Comparison of ENCODE assay signal across 36 cellular contexts in genomic region chr1:167593860-167594259, GRCh38.
"Had no signal": no experiment of that assay in that cellular context is flagged by ENCODE, and none has a peak within 500 bp of the region (broad histone marks: within the 10 kb centered on the region; RNA-seq: fewer than 3 reads in every experiment).

No MANE protein-coding gene starts in this region.

- H3K4me3 Mint-ChIP-seq: activated CD4-positive, alpha-beta memory T cell treated with anti-CD3 and anti-CD28 coated beads, Interleukin-2, amount 10 ng/mL, durations not matched to agents 7 days and 5 days; activated CD4-positive, alpha-beta T cell treated with anti-CD3 and anti-CD28 coated beads for 36 hours; activated CD4-positive, alpha-beta T cell treated with anti-CD3 and anti-CD28 coated beads, Interleukin-2, amount 10 ng/mL, durations not matched to agents 7 days and 5 days; activated CD8-positive, alpha-beta memory T cell treated with anti-CD3 and anti-CD28 coated beads, Interleukin-2, amount 10 ng/mL, durations not matched to agents 7 days and 5 days; activated CD8-positive, alpha-beta T cell treated with anti-CD3 and anti-CD28 coated beads, Interleukin-2, amount 10 ng/mL, durations not matched to agents 7 days and 5 days; activated naive CD4-positive, alpha-beta T cell treated with anti-CD3 and anti-CD28 coated beads, Interleukin-2, amount 10 ng/mL, durations not matched to agents 7 days and 5 days; activated naive CD4-positive, alpha-beta T cell treated with anti-CD3 and anti-CD28 coated beads, Interleukin-2, amount 50 U/mL, for 24 hours; activated naive CD8-positive, alpha-beta T cell; activated naive CD8-positive, alpha-beta T cell treated with anti-CD3 and anti-CD28 coated beads, Interleukin-2, amount 10 ng/mL, durations not matched to agents 7 days and 5 days; activated naive CD8-positive, alpha-beta T cell treated with anti-CD3 and anti-CD28 coated beads, Interleukin-2, amount 50 U/mL, for 24 hours; activated T-cell treated with anti-CD3 and anti-CD28 coated beads, Interleukin-2, amount 50 U/mL, for 24 hours; brain; T-helper 1 cell treated with Interleukin-12 subunit alpha and Interleukin-12 subunit beta and Interleukin-4 antibody, amounts not matched to agents 30 μg/mL and 1 μg/mL, for 36 hours; T-helper 2 cell treated with Interferon-gamma antibody and Interleukin-4, amounts not matched to agents 5 μg/mL and 100 μg/mL, for 36 hours; WTC11 had no signal

- H3K36me3 ChIP-seq: ascending aorta, WERI-Rb-1 had no signal

- H3K27me3 ChIP-seq: ascending aorta had no signal

- H3K27me3 Mint-ChIP-seq: activated CD4-positive, alpha-beta memory T cell treated with anti-CD3 and anti-CD28 coated beads, Interleukin-2, amount 10 ng/mL, durations not matched to agents 7 days and 5 days; activated CD4-positive, alpha-beta T cell treated with anti-CD3 and anti-CD28 coated beads for 36 hours; activated CD8-positive, alpha-beta memory T cell treated with anti-CD3 and anti-CD28 coated beads, Interleukin-2, amount 10 ng/mL, durations not matched to agents 7 days and 5 days; activated naive CD4-positive, alpha-beta T cell treated with anti-CD3 and anti-CD28 coated beads, Interleukin-2, amount 50 U/mL, for 24 hours; activated naive CD8-positive, alpha-beta T cell; activated naive CD8-positive, alpha-beta T cell treated with anti-CD3 and anti-CD28 coated beads, Interleukin-2, amount 10 ng/mL, durations not matched to agents 7 days and 5 days; activated naive CD8-positive, alpha-beta T cell treated with anti-CD3 and anti-CD28 coated beads, Interleukin-2, amount 50 U/mL, for 24 hours; activated T-cell treated with anti-CD3 and anti-CD28 coated beads, Interleukin-2, amount 50 U/mL, for 24 hours had no signal

- H3K27ac ChIP-seq: ascending aorta, WERI-Rb-1 had no signal

- H3K27ac Mint-ChIP-seq: activated CD4-positive, alpha-beta memory T cell treated with anti-CD3 and anti-CD28 coated beads, Interleukin-2, amount 10 ng/mL, durations not matched to agents 7 days and 5 days; activated CD4-positive, alpha-beta T cell treated with anti-CD3 and anti-CD28 coated beads for 36 hours; activated CD4-positive, alpha-beta T cell treated with anti-CD3 and anti-CD28 coated beads, Interleukin-2, amount 10 ng/mL, durations not matched to agents 7 days and 5 days; activated CD8-positive, alpha-beta memory T cell treated with anti-CD3 and anti-CD28 coated beads, Interleukin-2, amount 10 ng/mL, durations not matched to agents 7 days and 5 days; activated CD8-positive, alpha-beta T cell treated with anti-CD3 and anti-CD28 coated beads, Interleukin-2, amount 10 ng/mL, durations not matched to agents 7 days and 5 days; activated naive CD4-positive, alpha-beta T cell treated with anti-CD3 and anti-CD28 coated beads, Interleukin-2, amount 10 ng/mL, durations not matched to agents 7 days and 5 days; activated naive CD4-positive, alpha-beta T cell treated with anti-CD3 and anti-CD28 coated beads, Interleukin-2, amount 50 U/mL, for 24 hours; activated naive CD8-positive, alpha-beta T cell; activated naive CD8-positive, alpha-beta T cell treated with anti-CD3 and anti-CD28 coated beads, Interleukin-2, amount 10 ng/mL, durations not matched to agents 7 days and 5 days; activated naive CD8-positive, alpha-beta T cell treated with anti-CD3 and anti-CD28 coated beads, Interleukin-2, amount 50 U/mL, for 24 hours; activated T-cell treated with anti-CD3 and anti-CD28 coated beads, Interleukin-2, amount 50 U/mL, for 24 hours; activated T-helper 2 cell treated with anti-CD3 and anti-CD28 coated beads, Interferon-gamma antibody, Interleukin-2, Interleukin-4, amounts not matched to agents 10 μg/mL and 5 μg/mL and 100 μg/mL, durations not matched to agents 14 hours and 24 hours and 36 hours; brain; T-helper 1 cell treated with Interleukin-12 subunit alpha and Interleukin-12 subunit beta and Interleukin-4 antibody, amounts not matched to agents 30 μg/mL and 1 μg/mL, for 36 hours; T-helper 2 cell treated with Interferon-gamma antibody and Interleukin-4, amounts not matched to agents 5 μg/mL and 100 μg/mL, for 36 hours; WTC11 had no signal

- H3K36me3 Mint-ChIP-seq: activated naive CD4-positive, alpha-beta T cell treated with anti-CD3 and anti-CD28 coated beads, Interleukin-2, amount 10 ng/mL, durations not matched to agents 7 days and 5 days; activated naive CD4-positive, alpha-beta T cell treated with anti-CD3 and anti-CD28 coated beads, Interleukin-2, amount 50 U/mL, for 24 hours; activated naive CD8-positive, alpha-beta T cell; activated naive CD8-positive, alpha-beta T cell treated with anti-CD3 and anti-CD28 coated beads, Interleukin-2, amount 10 ng/mL, durations not matched to agents 7 days and 5 days; brain had no signal

- ATAC-seq: activated CD4-positive, alpha-beta T cell treated with anti-CD3 and anti-CD28 coated beads for 36 hours; activated CD4-positive, CD25-positive, alpha-beta regulatory T cell treated with anti-CD3 and anti-CD28 coated beads, Interleukin-2, amount 50 U/mL, for 24 hours; activated CD8-positive, alpha-beta memory T cell treated with anti-CD3 and anti-CD28 coated beads, Interleukin-2, amount 10 ng/mL, durations not matched to agents 7 days and 5 days; activated CD8-positive, alpha-beta T cell treated with anti-CD3 and anti-CD28 coated beads, Interleukin-2, amount 10 ng/mL, durations not matched to agents 7 days and 5 days; activated naive CD8-positive, alpha-beta T cell treated with anti-CD3 and anti-CD28 coated beads, Interleukin-2, amount 50 U/mL, for 24 hours; WTC11 had no signal

- DNase-seq: activated CD4-positive, alpha-beta memory T cell treated with anti-CD3 and anti-CD28 coated beads, Interleukin-2, amount 10 ng/mL, durations not matched to agents 7 days and 5 days; activated CD4-positive, alpha-beta T cell treated with anti-CD3 and anti-CD28 coated beads for 1 hour; activated CD4-positive, alpha-beta T cell treated with anti-CD3 and anti-CD28 coated beads for 36 hours; activated CD4-positive, alpha-beta T cell treated with anti-CD3 and anti-CD28 coated beads for 48 hours; activated CD4-positive, alpha-beta T cell treated with anti-CD3 and anti-CD28 coated beads, Interleukin-2, amount 10 ng/mL, durations not matched to agents 7 days and 5 days; activated CD4-positive, alpha-beta T cell treated with anti-CD3 and anti-CD28 coated beads, Interleukin-2, amount 50 U/mL, for 48 hours; activated CD4-positive, CD25-positive, alpha-beta regulatory T cell; activated CD8-positive, alpha-beta memory T cell treated with anti-CD3 and anti-CD28 coated beads for 24 hours; activated CD8-positive, alpha-beta memory T cell treated with anti-CD3 and anti-CD28 coated beads, Interleukin-2, amount 10 ng/mL, durations not matched to agents 7 days and 5 days; activated CD8-positive, alpha-beta memory T cell treated with anti-CD3 and anti-CD28 coated beads, Interleukin-2, amount 50 U/mL, for 48 hours; activated CD8-positive, alpha-beta T cell treated with anti-CD3 and anti-CD28 coated beads, Interleukin-2, amount 10 ng/mL, durations not matched to agents 7 days and 5 days; activated effector memory CD4-positive, alpha-beta T cell treated with Interleukin-2 at 50 U/mL for 16 hours; activated gamma-delta T cell; activated naive CD4-positive, alpha-beta T cell treated with anti-CD3 and anti-CD28 coated beads, Interleukin-2, amount 10 ng/mL, durations not matched to agents 7 days and 5 days; activated naive CD4-positive, alpha-beta T cell treated with Interleukin-2 at 50 U/mL for 16 hours; activated naive CD8-positive, alpha-beta T cell treated with anti-CD3 and anti-CD28 coated beads, Interleukin-2, amount 10 ng/mL, durations not matched to agents 7 days and 5 days; activated naive CD8-positive, alpha-beta T cell treated with anti-CD3 and anti-CD28 coated beads, Interleukin-2, amount 50 U/mL, for 24 hours; activated T-cell treated with anti-CD3 and anti-CD28 coated beads, Interleukin-2, amount 50 U/mL, for 24 hours; activated T-cell treated with anti-CD3 and anti-CD28 coated beads, Interleukin-2, amount 50 U/mL, for 48 hours; amygdala; anterior cingulate cortex; central memory CD4-positive, alpha-beta T cell; T-helper 1 cell; T-helper 2 cell; T-helper 9 cell; WERI-Rb-1 had no signal

- H3K4me3 ChIP-seq: ascending aorta had no signal

- FAIRE-seq: TTC549 had no signal

- H3K9me3 Mint-ChIP-seq: activated CD4-positive, alpha-beta memory T cell treated with anti-CD3 and anti-CD28 coated beads, Interleukin-2, amount 10 ng/mL, durations not matched to agents 7 days and 5 days; activated CD4-positive, alpha-beta T cell treated with anti-CD3 and anti-CD28 coated beads, Interleukin-2, amount 10 ng/mL, durations not matched to agents 7 days and 5 days; activated naive CD4-positive, alpha-beta T cell treated with anti-CD3 and anti-CD28 coated beads, Interleukin-2, amount 10 ng/mL, durations not matched to agents 7 days and 5 days; activated naive CD4-positive, alpha-beta T cell treated with anti-CD3 and anti-CD28 coated beads, Interleukin-2, amount 50 U/mL, for 24 hours; activated naive CD8-positive, alpha-beta T cell treated with anti-CD3 and anti-CD28 coated beads, Interleukin-2, amount 10 ng/mL, durations not matched to agents 7 days and 5 days; activated naive CD8-positive, alpha-beta T cell treated with anti-CD3 and anti-CD28 coated beads, Interleukin-2, amount 50 U/mL, for 24 hours; activated T-cell treated with anti-CD3 and anti-CD28 coated beads, Interleukin-2, amount 50 U/mL, for 24 hours; activated T-helper 2 cell treated with anti-CD3 and anti-CD28 coated beads, Interferon-gamma antibody, Interleukin-2, Interleukin-4, amounts not matched to agents 10 μg/mL and 5 μg/mL and 100 μg/mL, durations not matched to agents 14 hours and 24 hours and 36 hours; T-helper 1 cell treated with Interleukin-12 subunit alpha and Interleukin-12 subunit beta and Interleukin-4 antibody, amounts not matched to agents 30 μg/mL and 1 μg/mL, for 36 hours; T-helper 2 cell treated with Interferon-gamma antibody and Interleukin-4, amounts not matched to agents 5 μg/mL and 100 μg/mL, for 36 hours had no signal

- H3K4me1 Mint-ChIP-seq: activated CD4-positive, alpha-beta T cell treated with anti-CD3 and anti-CD28 coated beads for 36 hours; activated naive CD8-positive, alpha-beta T cell treated with anti-CD3 and anti-CD28 coated beads, Interleukin-2, amount 50 U/mL, for 24 hours; brain; WTC11 had no signal

- H3K4me1 ChIP-seq: ascending aorta had no signal

- H3K9me3 ChIP-seq: ascending aorta had no signal
